ENCODE assay signal across 8 cellular contexts in genomic region chr1:247332215-247332900, GRCh38. TPM values are rescaled to one million over a fixed set of nuclear protein-coding genes. Genes with fewer than 3 reads are reported as not detected.
A peak's percentile ranks its signal among the peaks of the same experiment; 100 is the strongest.
DNase-seq lines count a peak whose midpoint lies in the region; ATAC-seq and TF ChIP-seq lines count a peak whose summit lies in the region.

No MANE protein-coding gene starts in this region.

- peaks cover 82% of the 10 kb centered on the region for H3K79me2 ChIP-seq in OCI-LY3 (ENCODE audit: low read length)

- H3K36me3 ChIP-seq in OCI-LY3 (replicated peaks; ENCODE audit: low read depth, low read length) = peaks cover 67% of the 10 kb centered on the region
- H3K36me3 ChIP-seq in tibial nerve = peaks cover 0 to 24% (median 3%) of the 10 kb centered on the region in 3 donors

- H3K4me1 ChIP-seq in OCI-LY3 (ENCODE audit: low read length) (peaks cover 24% of the 10 kb centered on the region), tibial nerve (peaks cover 0 to 60% (median 15%) of the 10 kb centered on the region in 4 donors)

- TF ChIP-seq CTCF in OCI-LY3 (IDR thresholded peaks at IDR 0.05; ENCODE audit: low read depth, low read length) = peak; percentile 28
- TF ChIP-seq CTCF in fibroblast of villous mesenchyme (IDR thresholded peaks at IDR 0.05; ENCODE audit: insufficient read depth, low read depth, low read length) = peak; percentile 2
- TF ChIP-seq CTCF in tibial nerve (IDR thresholded peaks at IDR 0.05) = no peak

- H3K9ac ChIP-seq in OCI-LY3 (ENCODE audit: low read length) = peak overlapping the region; percentile 96

- peak overlapping the region; percentile 15 for H2AFZ ChIP-seq in OCI-LY3 (ENCODE audit: low read depth, low read length)

- peak overlapping the region; percentile 88 for H3K4me2 ChIP-seq in OCI-LY3 (ENCODE audit: low read length)

- H4K20me1 ChIP-seq in OCI-LY3 (ENCODE audit: insufficient read depth, low read length) = peaks cover 12% of the 10 kb centered on the region

- TF ChIP-seq EP300 in tibial nerve (IDR thresholded peaks at IDR 0.05) = no peak

- WGBS in tibial nerve, 2 donors = 2 to 5% methylated on average over 22 to 27 of the region's 53 CpGs

- H3K9me3 ChIP-seq in OCI-LY3 (ENCODE audit: insufficient read depth, low read length) (no peaks in the 10 kb centered on the region), tibial nerve (no peaks in the 10 kb centered on the region)

- DNase-seq in AG20443 (ENCODE audit: low spot score) (peak; percentile 66), fibroblast of villous mesenchyme (ENCODE audit: low read depth) (peak; percentile 73), nucleus accumbens (lab: John Stamatoyannopoulos, UW) (peak in 29 of 56 donors; percentile 18 to 69 (median 41)), tibial nerve (ENCODE audit: low spot score in 2 of 2) (no peak)
- DNase-seq in activated T-helper 9 cell treated with anti-CD3 and anti-CD28 coated beads, Interleukin-2, amount 50 U/mL, for 16 hours (ENCODE audit: low read depth) = peak; percentile 21

- H3K27ac ChIP-seq in OCI-LY3 (ENCODE audit: low read length) = peak overlapping the region; percentile 70
- peak overlapping the region; percentile 77 to 95 (median 91) for H3K27ac ChIP-seq in tibial nerve

- no peaks in the 10 kb centered on the region for H3K27me3 ChIP-seq in OCI-LY3 (ENCODE audit: low read depth, low read length)
- no peaks in the 10 kb centered on the region for H3K27me3 ChIP-seq in tibial nerve

- peak; percentile 29 for ATAC-seq in GM18858 (IDR thresholded peaks at IDR 0.05; ENCODE audit: unreplicated experiment)
- ATAC-seq in HG03045 (IDR thresholded peaks at IDR 0.05; ENCODE audit: unreplicated experiment) = peak; percentile 39

- H3K4me3 ChIP-seq in OCI-LY3 (ENCODE audit: low read length) (peak overlapping the region; percentile 79), fibroblast of villous mesenchyme (ENCODE audit: low read depth, low read length) (peak overlapping the region; percentile 79), tibial nerve (peak overlapping the region; percentile 86 to 99 (median 92))

- no peak for TF ChIP-seq POLR2A in tibial nerve (IDR thresholded peaks at IDR 0.05)

RNA-seq across cellular contexts. Expression of gene ZNF496, which starts 0.7 kb away (rescaled TPM):
- total RNA-seq in fibroblast of villous mesenchyme (19.4 and 27.4 TPM in 2 replicates), tibial nerve (10 to 100 TPM; 37.5 to 60.6 (median 51.6) TPM)

Comparison
In these comparisons a context has a peak if more than half of its experiments do, and no peak if none do; other contexts are left out.
1. DNase-seq: peak in AG20443 (single experiment), activated T-helper 9 cell treated with anti-CD3 and anti-CD28 coated beads, Interleukin-2, amount 50 U/mL, for 16 hours (single experiment), fibroblast of villous mesenchyme (single experiment) and nucleus accumbens (29 of 56); none in tibial nerve (0 of 2).
2. CTCF ChIP-seq: peak in OCI-LY3 (single experiment) and fibroblast of villous mesenchyme (single experiment); none in tibial nerve (0 of 5).
3. Peak in every context shown above with its lines, with median percentiles within 50 percentile points of each other: H3K4me3 ChIP-seq.